8 cellular contexts compared by ENCODE assay signal in the genomic region with DNA sequence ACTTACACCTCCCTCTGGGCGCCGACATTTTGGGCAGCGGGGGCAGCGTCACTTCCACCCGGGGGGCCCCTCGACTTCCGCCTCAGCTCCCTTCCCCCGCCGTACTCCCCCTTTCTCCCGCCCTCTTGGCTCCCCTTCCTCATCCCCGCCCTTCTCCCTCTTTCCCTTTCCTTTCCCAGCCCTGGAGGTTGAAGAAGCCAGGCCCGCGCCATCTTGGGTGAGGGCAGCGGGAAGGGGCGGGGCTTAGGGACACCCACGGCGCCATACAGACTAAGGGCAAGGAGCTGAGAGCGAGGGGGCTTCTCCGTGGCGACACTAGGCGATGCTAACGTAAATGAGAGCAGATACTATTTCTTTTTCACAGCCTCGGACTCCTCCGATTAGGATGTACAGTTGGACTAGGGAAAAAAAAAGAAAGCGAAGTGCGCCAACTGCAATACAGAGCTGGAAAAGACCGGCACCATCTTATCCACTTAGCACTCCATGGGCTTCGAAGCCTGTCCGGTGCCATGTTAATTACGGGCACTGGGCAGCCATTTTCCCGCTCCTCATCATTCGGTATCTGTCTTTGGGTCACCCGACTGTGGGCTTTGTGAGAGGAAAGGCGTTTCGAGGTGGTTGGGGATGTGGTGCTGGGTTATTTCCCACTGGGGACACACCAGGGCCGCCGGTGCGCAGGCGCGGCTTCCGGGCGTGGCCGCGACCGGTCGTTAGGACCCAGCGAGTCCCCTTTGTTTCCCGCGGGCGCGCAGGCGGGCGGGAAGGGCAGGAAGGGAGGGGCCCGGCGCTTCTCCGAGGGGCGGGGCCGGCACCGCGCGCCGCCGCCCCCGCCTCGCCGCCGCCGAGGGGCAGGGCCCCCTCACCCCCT. TPM values are rescaled to one million over a fixed set of nuclear protein-coding genes. Genes with fewer than 3 reads are reported as not detected.
DNase-seq lines count a peak whose midpoint lies in the region; ATAC-seq, FAIRE-seq and TF ChIP-seq lines count a peak whose summit lies in the region.

A gene with protein sequence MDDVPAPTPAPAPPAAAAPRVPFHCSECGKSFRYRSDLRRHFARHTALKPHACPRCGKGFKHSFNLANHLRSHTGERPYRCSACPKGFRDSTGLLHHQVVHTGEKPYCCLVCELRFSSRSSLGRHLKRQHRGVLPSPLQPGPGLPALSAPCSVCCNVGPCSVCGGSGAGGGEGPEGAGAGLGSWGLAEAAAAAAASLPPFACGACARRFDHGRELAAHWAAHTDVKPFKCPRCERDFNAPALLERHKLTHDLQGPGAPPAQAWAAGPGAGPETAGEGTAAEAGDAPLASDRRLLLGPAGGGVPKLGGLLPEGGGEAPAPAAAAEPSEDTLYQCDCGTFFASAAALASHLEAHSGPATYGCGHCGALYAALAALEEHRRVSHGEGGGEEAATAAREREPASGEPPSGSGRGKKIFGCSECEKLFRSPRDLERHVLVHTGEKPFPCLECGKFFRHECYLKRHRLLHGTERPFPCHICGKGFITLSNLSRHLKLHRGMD (minus strand): TSS at position 50 of the 868 bp plus-strand sequence. CDS start 1,652 bp downstream, outside the sequence.
A gene with protein sequence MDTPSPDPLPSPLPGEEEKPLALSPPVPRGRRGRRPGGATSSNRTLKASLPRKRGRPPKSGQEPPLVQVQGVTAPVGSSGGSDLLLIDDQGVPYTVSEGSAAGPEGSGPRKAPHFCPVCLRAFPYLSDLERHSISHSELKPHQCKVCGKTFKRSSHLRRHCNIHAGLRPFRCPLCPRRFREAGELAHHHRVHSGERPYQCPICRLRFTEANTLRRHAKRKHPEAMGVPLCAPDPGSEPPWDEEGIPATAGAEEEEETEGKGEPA (plus strand): TSS at position 821 of the 868 bp plus-strand sequence. CDS start 1,825 bp downstream, outside the sequence.

- H3K4me3 Mint-ChIP-seq in WTC11: peak within 1 kb of the TSS; percentile 98

- H3K27me3 ChIP-seq in AG04450 (ENCODE audit: control insufficient read depth, insufficient read depth, low read length): no peaks in the 10 kb centered on the region
- no peaks in the 10 kb centered on the region for H3K27me3 ChIP-seq in bronchial epithelial cell (ENCODE audit: control insufficient read depth, insufficient read depth, low read length)
- no peaks in the 10 kb centered on the region for H3K27me3 ChIP-seq in spleen (replicated peaks in 1 of 7)

- H3K4me1 ChIP-seq in spleen: peaks cover 5 to 55% (median 40%) of the 10 kb centered on the region in 6 donors

- no peak for TF ChIP-seq POLR2A in spleen (IDR thresholded peaks at IDR 0.05)

- H3K27ac ChIP-seq in AG04450 (ENCODE audit: low read depth, low read length) (peak within 1 kb of the TSS; percentile 94), spleen (peak within 1 kb of the TSS; percentile 92 to 99 (median 97))

- H3K27me3 Mint-ChIP-seq in WTC11 (ENCODE audit: low read depth): no peaks in the 10 kb centered on the region; the same call in 1 of the 2 replicates

- ATAC-seq in GM18909 (IDR thresholded peaks at IDR 0.05; ENCODE audit: poor library complexity, unreplicated experiment): peak; percentile 59
- ATAC-seq in HG03175 (IDR thresholded peaks at IDR 0.05; ENCODE audit: unreplicated experiment): peak; percentile 60
- ATAC-seq in WTC11: peak; percentile 54

- H3K9me3 Mint-ChIP-seq in WTC11: no peaks in the 10 kb centered on the region

- peak within 1 kb of the TSS; percentile 87 for H3K4me3 ChIP-seq in AG04450 (ENCODE audit: low read depth, low read length)
- peak within 1 kb of the TSS; percentile 85 for H3K4me3 ChIP-seq in bronchial epithelial cell (ENCODE audit: low read depth, low read length)
- H3K4me3 ChIP-seq in spleen: peak within 1 kb of the TSS; percentile 41 to 88 (median 81)

- CTCF ChIA-PET in AG04450 (lab: Charles Lee) (interaction anchor here (0.6 to 1.8 kb wide), 4 partner anchors 12 to 511 kb away, joined by 3 to 10 read pairs (median 4); no protein-coding TSS in a partner anchor), WTC11 (lab: Charles Lee) (interaction anchor here (0.6 to 3.0 kb wide), 22 partner anchors 12 to 572 kb away, joined by 3 to 17 read pairs (median 4); a partner anchor contains a TSS)

- DNase-seq in AG04450 (ENCODE audit: low read depth, low spot score): peak; percentile 98
- peak; percentile 96 for DNase-seq in NCI-H345 (lab: John Stamatoyannopoulos, UW)
- peak; percentile 98 for DNase-seq in WTC11 (ENCODE audit: low spot score)
- DNase-seq in bronchial epithelial cell (ENCODE audit: low read depth): peak; percentile 92
- peak; percentile 96 for DNase-seq in inferior parietal cortex (ENCODE audit: extremely low spot score)
- DNase-seq in spleen: peak; percentile 97

- peaks cover 22% of the 10 kb centered on the region for H3K36me3 Mint-ChIP-seq in WTC11

- TF ChIP-seq CTCF in AG04450 (IDR thresholded peaks at IDR 0.05; ENCODE audit: low read depth, low read length) (no peak), WTC11 (IDR thresholded peaks at IDR 0.05) (no peak), bronchial epithelial cell (IDR thresholded peaks at IDR 0.05; ENCODE audit: insufficient read depth, low read length, severe bottlenecking) (no peak), spleen (IDR thresholded peaks at IDR 0.05 in 8 of 11, conservative IDR thresholded peaks at IDR 0.05 in 3 of 11) (peak in 3 of 11 experiments; percentile 4 to 28 (median 7))

- peak within 1 kb of the TSS; percentile 100 for H3K27ac Mint-ChIP-seq in WTC11

- WGBS in spleen, 5 donors: 0 to 1% (median 0%) methylated on average over 51 to 68 of the region's 68 CpGs

- H3K4me1 Mint-ChIP-seq in WTC11: peaks cover 29% of the 10 kb centered on the region

- FAIRE-seq in bronchial epithelial cell (lab: Jason Lieb, UNC): no peak

- intact Hi-C loops in spleen (cut with DNase I; ENCODE audit: low total_unique reads): no loop called here

- H3K36me3 ChIP-seq in bronchial epithelial cell (ENCODE audit: control insufficient read depth, insufficient read depth, low read length): peaks cover 8% of the 10 kb centered on the region
- peaks cover 0 to 45% (median 26%) of the 10 kb centered on the region in 6 donors for H3K36me3 ChIP-seq in spleen

- POLR2A ChIA-PET in AG04450 (lab: Yijun Ruan, JAX) (interaction anchor here (0.6 to 2.2 kb wide), 27 partner anchors 10 to 1411 kb away, joined by 3 to 10 read pairs (median 5); a partner anchor contains a TSS), WTC11 (lab: Charles Lee) (interaction anchor here (0.5 to 2.1 kb wide), 15 partner anchors 13 to 260 kb away, joined by 3 to 17 read pairs (median 6); a partner anchor contains a TSS)

- H3K9me3 ChIP-seq in AG04450 (ENCODE audit: control insufficient read depth, insufficient read depth, low read length) (peaks cover 16% of the 10 kb centered on the region; the same call in 1 of the 2 replicates), spleen (peaks cover 0 to 4% (median 0%) of the 10 kb centered on the region in 8 donors)

TF ChIP-seq in WTC11, 78 proteins besides CTCF, POLR2A, EP300 and RAD21 (continues in another document):
- TF ChIP-seq, protein P1, sequence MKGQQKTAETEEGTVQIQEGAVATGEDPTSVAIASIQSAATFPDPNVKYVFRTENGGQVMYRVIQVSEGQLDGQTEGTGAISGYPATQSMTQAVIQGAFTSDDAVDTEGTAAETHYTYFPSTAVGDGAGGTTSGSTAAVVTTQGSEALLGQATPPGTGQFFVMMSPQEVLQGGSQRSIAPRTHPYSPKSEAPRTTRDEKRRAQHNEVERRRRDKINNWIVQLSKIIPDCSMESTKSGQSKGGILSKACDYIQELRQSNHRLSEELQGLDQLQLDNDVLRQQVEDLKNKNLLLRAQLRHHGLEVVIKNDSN (CRISPR knock-in tag; IDR thresholded peaks at IDR 0.05): 0 out of 2 replicates have a peak, but pooled peaks have one; percentile 15
- TF ChIP-seq SMAD4 (CRISPR knock-in tag; IDR thresholded peaks at IDR 0.05) (no peak), FOXP1 (CRISPR knock-in tag; IDR thresholded peaks at IDR 0.05; ENCODE audit: borderline replicate concordance) (peak; percentile 29; the same call in 1 of the 2 replicates), ETV6 (CRISPR knock-in tag; IDR thresholded peaks at IDR 0.05) (peak; percentile 64; the same call in 1 of the 2 replicates), CREM (CRISPR knock-in tag; IDR thresholded peaks at IDR 0.05) (peak; percentile 81), ZNF232 (CRISPR knock-in tag; IDR thresholded peaks at IDR 0.05) (peak; percentile 51; the same call in 1 of the 2 replicates), GRHL2 (CRISPR knock-in tag; IDR thresholded peaks at IDR 0.05; ENCODE audit: insufficient replicate concordance, severe bottlenecking) (no peak), ZNF396 (CRISPR knock-in tag; IDR thresholded peaks at IDR 0.05; ENCODE audit: borderline replicate concordance) (no peak), MYBL2 (CRISPR knock-in tag; IDR thresholded peaks at IDR 0.05) (no peak)
- TF ChIP-seq, protein P2, sequence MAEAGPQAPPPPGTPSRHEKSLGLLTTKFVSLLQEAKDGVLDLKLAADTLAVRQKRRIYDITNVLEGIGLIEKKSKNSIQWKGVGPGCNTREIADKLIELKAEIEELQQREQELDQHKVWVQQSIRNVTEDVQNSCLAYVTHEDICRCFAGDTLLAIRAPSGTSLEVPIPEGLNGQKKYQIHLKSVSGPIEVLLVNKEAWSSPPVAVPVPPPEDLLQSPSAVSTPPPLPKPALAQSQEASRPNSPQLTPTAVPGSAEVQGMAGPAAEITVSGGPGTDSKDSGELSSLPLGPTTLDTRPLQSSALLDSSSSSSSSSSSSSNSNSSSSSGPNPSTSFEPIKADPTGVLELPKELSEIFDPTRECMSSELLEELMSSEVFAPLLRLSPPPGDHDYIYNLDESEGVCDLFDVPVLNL (CRISPR knock-in tag; IDR thresholded peaks at IDR 0.05; ENCODE audit: borderline replicate concordance, low read depth): peak; percentile 89
- TF ChIP-seq, protein P3, sequence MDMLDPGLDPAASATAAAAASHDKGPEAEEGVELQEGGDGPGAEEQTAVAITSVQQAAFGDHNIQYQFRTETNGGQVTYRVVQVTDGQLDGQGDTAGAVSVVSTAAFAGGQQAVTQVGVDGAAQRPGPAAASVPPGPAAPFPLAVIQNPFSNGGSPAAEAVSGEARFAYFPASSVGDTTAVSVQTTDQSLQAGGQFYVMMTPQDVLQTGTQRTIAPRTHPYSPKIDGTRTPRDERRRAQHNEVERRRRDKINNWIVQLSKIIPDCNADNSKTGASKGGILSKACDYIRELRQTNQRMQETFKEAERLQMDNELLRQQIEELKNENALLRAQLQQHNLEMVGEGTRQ (CRISPR knock-in tag; IDR thresholded peaks at IDR 0.05): no peak

RNA-seq across cellular contexts. Expression of the first gene that starts in this region (rescaled TPM):
- polyA plus RNA-seq in AG04450 (2011; rRNA removed): 3.7 and 4.5 TPM in 2 replicates
- 4.1 and 4.5 TPM in 2 replicates for polyA minus RNA-seq in AG04450 (2011; rRNA and poly(A)+ RNA removed)
- 20.1 to 22.7 TPM (median 20.6 TPM) in 3 replicates for total RNA-seq in WTC11 (2021)
- total RNA-seq in bronchial epithelial cell: 2.1 and 3.5 TPM in 2 replicates
- total RNA-seq in spleen: 10 to 100 TPM in 5 of 7 donors, 1 to 10 TPM in 2; 7.6 to 17.3 (median 11.4) TPM
- 10 to 100 TPM in 1 of 3 donors, 1 to 10 TPM in 2; 5.1 to 11.5 (median 7.8) TPM for polyA plus RNA-seq in spleen

RNA-seq across cellular contexts. Expression of the second gene that starts in this region (rescaled TPM):
- 2.6 and 3.5 TPM in 2 replicates for polyA plus RNA-seq in AG04450 (2011; rRNA removed)
- 1.2 and 1.5 TPM in 2 replicates for polyA minus RNA-seq in AG04450 (2011; rRNA and poly(A)+ RNA removed)
- total RNA-seq in WTC11 (2021): 5.5 to 6.3 TPM (median 5.5 TPM) in 3 replicates
- total RNA-seq in bronchial epithelial cell: 18.4 and 19.6 TPM in 2 replicates
- 10 to 100 TPM; 19.7 to 42.5 (median 23.9) TPM for total RNA-seq in spleen
- 10 to 100 TPM; 33.3 to 57.8 (median 39.2) TPM for polyA plus RNA-seq in spleen

Comparison
In these comparisons a context has a peak if more than half of its experiments do, and no peak if none do; other contexts are left out.
1. Peak in every context shown above with its lines: DNase-seq, ATAC-seq, H3K4me3 ChIP-seq and H3K27ac ChIP-seq.